8 cellular contexts compared by ENCODE assay signal in the genomic region with DNA sequence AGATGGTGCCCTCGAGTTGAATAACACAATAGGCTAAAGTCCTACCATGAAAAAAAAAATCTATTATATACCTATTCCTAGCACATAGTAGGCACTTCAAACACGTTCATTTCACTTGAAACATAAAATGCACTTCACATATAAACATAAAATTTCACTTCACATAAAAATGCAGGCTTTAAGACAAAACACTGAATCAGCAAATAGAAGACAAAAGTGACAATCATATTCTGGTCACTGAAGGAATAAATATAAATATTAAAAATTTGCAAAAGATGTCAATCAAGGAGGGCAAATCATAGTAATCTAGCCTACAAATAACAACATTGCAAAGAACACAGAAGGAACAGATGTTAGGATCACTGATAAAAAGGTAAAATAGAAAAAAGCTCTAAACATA.
"Had no signal": no experiment of that assay in that cellular context is flagged by ENCODE, and none has a peak within 500 bp of the region (broad histone marks: within the 10 kb centered on the region; RNA-seq: fewer than 3 reads in every experiment).

No MANE protein-coding gene starts in this region.

- H3K27ac Mint-ChIP-seq: IgD-negative memory B cell had no signal

- H3K27ac ChIP-seq: HL-60, KMS-11 had no signal

- H3K36me3 Mint-ChIP-seq: IgD-negative memory B cell had no signal

- H3K4me3 Mint-ChIP-seq: IgD-negative memory B cell had no signal

- H3K4me2 ChIP-seq: KMS-11 had no signal

- DNase-seq: Karpas-422, Kasumi-1, KBM-7, KG1 had no signal

- H3K9ac ChIP-seq: KMS-11 had no signal

- FAIRE-seq: HTR-8/SVneo had no signal

- H3K4me1 Mint-ChIP-seq: IgD-negative memory B cell had no signal
